Comparison of ENCODE assay signal across 8 cellular contexts in genomic region chr6:31403990-31404364, GRCh38. TPM values are rescaled to one million over a fixed set of nuclear protein-coding genes. Genes with fewer than 3 reads are reported as not detected.
A peak's percentile ranks its signal among the peaks of the same experiment; 100 is the strongest.
DNase-seq lines count a peak whose midpoint lies in the region; ATAC-seq and TF ChIP-seq lines count a peak whose summit lies in the region.
"Not testable (repeated sequence)": the region's sequence is repeated elsewhere in the genome, so short reads cannot be mapped to it uniquely, and the experiment has no call there.

No MANE protein-coding gene starts in this region.

- TF ChIP-seq CTCF in CD4-positive, alpha-beta T cell (IDR thresholded peaks at IDR 0.05); Loucy (conservative IDR thresholded peaks at IDR 0.05; ENCODE audit: low read length); brain (conservative IDR thresholded peaks at IDR 0.05); fibroblast of pulmonary artery (IDR thresholded peaks at IDR 0.05; ENCODE audit: low read length, missing control alignments); lower lobe of right lung (IDR thresholded peaks at IDR 0.05); parathyroid adenoma (IDR thresholded peaks at IDR 0.05): not testable (repeated sequence)

- ATAC-seq in CD4-positive, alpha-beta T cell (ENCODE audit: poor library complexity); activated CD4-positive, alpha-beta T cell treated with anti-CD3 and anti-CD28 coated beads for 36 hours; lower lobe of right lung: not testable (repeated sequence)

- not testable (repeated sequence) for H3K27me3 Mint-ChIP-seq in CD4-positive, alpha-beta T cell; activated CD4-positive, alpha-beta T cell treated with anti-CD3 and anti-CD28 coated beads for 36 hours
- H3K27me3 Mint-ChIP-seq in brain, result peaks cover 74% of the 10 kb centered on the region

- H3K27ac Mint-ChIP-seq in CD4-positive, alpha-beta T cell, result peak overlapping the region; percentile 81
- peak overlapping the region; percentile 71 for H3K27ac Mint-ChIP-seq in activated CD4-positive, alpha-beta T cell treated with anti-CD3 and anti-CD28 coated beads for 36 hours
- H3K27ac Mint-ChIP-seq in brain, result peak overlapping the region in 1 of 5 experiments; percentile 87

- not testable (repeated sequence) for DNase-seq in CD4-positive, alpha-beta T cell; activated CD4-positive, alpha-beta T cell treated with anti-CD3 and anti-CD28 coated beads for 36 hours; fibroblast of pulmonary artery (ENCODE audit: low read depth); lower lobe of right lung

- H3K9me3 ChIP-seq in CD4-positive, alpha-beta T cell (ENCODE audit: control insufficient read depth, low read length); Loucy (ENCODE audit: insufficient read depth, low read depth, low read length); lower lobe of right lung; parathyroid adenoma (ENCODE audit: control insufficient read depth, low read length); thymus (ENCODE audit: control insufficient read depth): not testable (repeated sequence)

- not testable (repeated sequence) for H3K9me2 ChIP-seq in Loucy (replicated peaks; ENCODE audit: low read depth, low read length)

- intact Hi-C loops in CD4-positive, alpha-beta T cell (cut with DNase I, micrococcal nuclease), result loop anchor here in 1 of 2 experiments (2.0 kb wide), 1 partner anchor 17 kb away; no protein-coding TSS in a partner anchor
- intact Hi-C loops in activated CD4-positive, alpha-beta T cell treated with anti-CD3 and anti-CD28 coated beads for 36 hours (cut with DNase I, micrococcal nuclease), result loop anchor here (5.0 kb wide), 5 partner anchors 47 to 682 kb away; partner anchors contain the start of genes C6orf47 (in 1 of the 2), DDX39B (in 1 of the 2), GPANK1 (in 1 of the 2) and HLA-B (in 1 of the 2)
- intact Hi-C loops in lower lobe of right lung (cut with DNase I), result not testable (repeated sequence)

- not testable (repeated sequence) for H3K9me3 Mint-ChIP-seq in CD4-positive, alpha-beta T cell; activated CD4-positive, alpha-beta T cell treated with anti-CD3 and anti-CD28 coated beads for 36 hours (ENCODE audit: low read depth); brain

- H3K4me3 ChIP-seq in Loucy (ENCODE audit: low read length, poor library complexity, severe bottlenecking) (peak overlapping the region; percentile 80), fibroblast of pulmonary artery (replicated peaks; ENCODE audit: low read depth, low read length) (peak overlapping the region; percentile 70), lower lobe of right lung (peak overlapping the region; percentile 82), parathyroid adenoma (ENCODE audit: low read depth, low read length) (peak overlapping the region; percentile 91), thymus (ENCODE audit: low read length) (peak overlapping the region; percentile 62)

- CTCF ChIA-PET in CD4-positive, alpha-beta T cell (lab: Charles Lee), result interaction anchor here (1.4 kb wide), 1 partner anchor 207 kb away, joined by 3 read pairs; no protein-coding TSS in a partner anchor
- CTCF ChIA-PET in activated CD4-positive, alpha-beta T cell treated with anti-CD3 and anti-CD28 coated beads for 36 hours (lab: Charles Lee), result interaction anchor here (0.7 to 1.6 kb wide), 2 partner anchors 11 to 38 kb away, joined by 3 to 5 read pairs; no protein-coding TSS in a partner anchor

- H3K4me1 ChIP-seq in Loucy (ENCODE audit: insufficient read depth, low read length, poor library complexity, severe bottlenecking) (peaks cover 47% of the 10 kb centered on the region), lower lobe of right lung (peaks cover 69% of the 10 kb centered on the region)
- H3K4me1 ChIP-seq in parathyroid adenoma; thymus (ENCODE audit: control insufficient read depth, insufficient read depth, low read length): not testable (repeated sequence)

- WGBS in thymus, result 31% methylated on average over 18 of the region's 18 CpGs

- not testable (repeated sequence) for H3K27me3 ChIP-seq in CD4-positive, alpha-beta T cell (ENCODE audit: control insufficient read depth, insufficient read depth, low read length); Loucy (ENCODE audit: insufficient read depth, low read length, poor library complexity, severe bottlenecking); lower lobe of right lung (ENCODE audit: low read depth); parathyroid adenoma (ENCODE audit: control insufficient read depth, insufficient read depth, low read length); thymus (ENCODE audit: control insufficient read depth, insufficient read depth)

- not testable (repeated sequence) for H3K36me3 ChIP-seq in Loucy (ENCODE audit: insufficient read depth, low read length); lower lobe of right lung; parathyroid adenoma (ENCODE audit: control insufficient read depth, insufficient read depth, low read length); thymus (ENCODE audit: control insufficient read depth, insufficient read depth)

- POLR2A ChIA-PET in CD4-positive, alpha-beta T cell (lab: Charles Lee), result interaction anchor here (0.7 to 0.9 kb wide), 3 partner anchors 19 to 1343 kb away, joined by 3 read pairs; partner anchors contain the start of gene POLR1H
- POLR2A ChIA-PET in activated CD4-positive, alpha-beta T cell treated with anti-CD3 and anti-CD28 coated beads for 36 hours (lab: Charles Lee), result not testable (repeated sequence)

- H3K4me1 Mint-ChIP-seq in CD4-positive, alpha-beta T cell (ENCODE audit: low read depth), result peaks cover 75% of the 10 kb centered on the region
- H3K4me1 Mint-ChIP-seq in activated CD4-positive, alpha-beta T cell treated with anti-CD3 and anti-CD28 coated beads for 36 hours, result peaks cover 62% of the 10 kb centered on the region
- peaks cover 47% of the 10 kb centered on the region for H3K4me1 Mint-ChIP-seq in brain

- peaks cover 18% of the 10 kb centered on the region for H3K36me3 Mint-ChIP-seq in CD4-positive, alpha-beta T cell (ENCODE audit: low read depth)
- H3K36me3 Mint-ChIP-seq in activated CD4-positive, alpha-beta T cell treated with anti-CD3 and anti-CD28 coated beads for 36 hours (ENCODE audit: low read depth); brain: not testable (repeated sequence)

- peaks cover 81% of the 10 kb centered on the region for H3K79me2 ChIP-seq in Loucy (ENCODE audit: insufficient read depth, low read length)
- not testable (repeated sequence) for H3K79me2 ChIP-seq in parathyroid adenoma

- H2AFZ ChIP-seq in Loucy (ENCODE audit: low read length) (peak overlapping the region; percentile 75; the same call in 1 of the 2 replicates), parathyroid adenoma (peak overlapping the region; percentile 89)

- H3K9ac ChIP-seq in Loucy (ENCODE audit: low read depth, low read length, poor library complexity, severe bottlenecking), result peak overlapping the region; percentile 88
- not testable (repeated sequence) for H3K9ac ChIP-seq in parathyroid adenoma

- not testable (repeated sequence) for H3K27ac ChIP-seq in CD4-positive, alpha-beta T cell (ENCODE audit: low read depth, low read length); thymus (ENCODE audit: low read depth)
- H3K27ac ChIP-seq in lower lobe of right lung (peak overlapping the region; percentile 100), parathyroid adenoma (peak overlapping the region; percentile 33)

- peak overlapping the region; percentile 92 for H3K4me3 Mint-ChIP-seq in CD4-positive, alpha-beta T cell
- H3K4me3 Mint-ChIP-seq in activated CD4-positive, alpha-beta T cell treated with anti-CD3 and anti-CD28 coated beads for 36 hours, result peak overlapping the region; percentile 71
- H3K4me3 Mint-ChIP-seq in brain, result peak overlapping the region; percentile 85 to 98 (median 93)

- not testable (repeated sequence) for H3F3A ChIP-seq in Loucy (ENCODE audit: low read depth)

- H4K20me1 ChIP-seq in Loucy (ENCODE audit: insufficient read depth, low read length, poor library complexity, severe bottlenecking), result peaks cover 34% of the 10 kb centered on the region

- H3K4me2 ChIP-seq in Loucy (ENCODE audit: low read depth, low read length, poor library complexity, severe bottlenecking), result peak overlapping the region; percentile 88
- H3K4me2 ChIP-seq in parathyroid adenoma (ENCODE audit: low read length), result peak overlapping the region; percentile 61

RNA-seq across cellular contexts. Expression of gene MICA, which starts 0.6 kb away (rescaled TPM):
- total RNA-seq in CD4-positive, alpha-beta T cell, result 10 to 100 TPM; 10.6 to 14.0 TPM
- 1 to 10 TPM; 6.3 to 7.1 TPM for total RNA-seq in activated CD4-positive, alpha-beta T cell treated with anti-CD3 and anti-CD28 coated beads for 36 hours
- polyA plus RNA-seq in brain (ENCODE audit: insufficient read depth, low read depth, low replicate concordance) (3.0 TPM), thymus (9.4 TPM)
- total RNA-seq in lower lobe of right lung, result 33.1 TPM

RNA-seq across cellular contexts. Expression of gene HLA-B, which starts 47.0 kb away (rescaled TPM):
- 1,000 to 10,000 TPM; 6,758 to 7,013 TPM for total RNA-seq in CD4-positive, alpha-beta T cell
- 1,000 to 10,000 TPM; 2,101 to 2,412 TPM for total RNA-seq in activated CD4-positive, alpha-beta T cell treated with anti-CD3 and anti-CD28 coated beads for 36 hours
- polyA plus RNA-seq in brain (ENCODE audit: insufficient read depth, low read depth, low replicate concordance) (404 TPM), thymus (2,173 TPM)
- total RNA-seq in lower lobe of right lung, result 2,736 TPM
